ENCODE assay signal across 27 cellular contexts in the genomic region with DNA sequence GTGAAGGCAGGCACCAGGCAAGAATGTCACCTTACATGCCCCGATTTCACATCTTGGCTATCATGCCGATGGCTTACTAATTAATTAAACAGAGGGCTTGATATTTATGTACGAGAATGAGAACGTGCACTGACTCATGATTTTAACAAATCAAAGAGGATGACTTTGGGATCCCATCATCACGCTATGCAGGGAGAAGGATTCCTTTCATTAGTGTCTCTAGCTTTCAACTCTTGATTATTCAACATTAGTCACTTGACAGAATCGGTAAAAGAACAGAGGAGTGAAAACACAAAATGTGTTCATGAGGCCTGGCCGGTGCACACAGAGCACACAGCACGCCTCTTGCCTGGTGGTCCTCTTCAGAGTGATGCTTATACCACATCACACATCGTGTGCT.
DNase-seq lines count a peak whose midpoint lies in the region; ATAC-seq and TF ChIP-seq lines count a peak whose summit lies in the region.
"Had no signal": no experiment of that assay in that cellular context is flagged by ENCODE, and none has a peak within 500 bp of the region (broad histone marks: within the 10 kb centered on the region; RNA-seq: fewer than 3 reads in every experiment).

No MANE protein-coding gene starts in this region.

- DNase-seq in EH (ENCODE audit: low read depth) (peak; percentile 29), RPMI7951 (ENCODE audit: low read depth) (peak; percentile 5), dorsolateral prefrontal cortex (no peak), pons (ENCODE audit: low spot score) (peak; percentile 64), NCI-H2171 treated with DMSO at 0.1 percent for 48 hours (lab: John Stamatoyannopoulos, UW) (no peak), Peyer's patch (no peak)
- DNase-seq: ACHN; activated CD4-positive, alpha-beta T cell treated with anti-CD3 and anti-CD28 coated beads, Interleukin-2, amount 50 U/mL, for 48 hours; activated CD4-positive, CD25-positive, alpha-beta regulatory T cell treated with anti-CD3 and anti-CD28 coated beads, Interleukin-2, amount 50 U/mL, for 72 hours; activated naive CD8-positive, alpha-beta T cell treated with anti-CD3 and anti-CD28 coated beads, Interleukin-2, amount 50 U/mL, for 24 hours; activated T-cell treated with anti-CD3 and anti-CD28 coated beads, Interleukin-2, amount 50 U/mL, for 48 hours; COR-L47; effector CD4-positive, alpha-beta T cell; NCI-H1694; NCI-H82; right lobe of liver; Right ventricle myocardium superior; spleen; stimulated activated CD4-positive, alpha-beta T cell treated with anti-CD3 and anti-CD28 coated beads, Interleukin-2, amount 100 ng/mL, for 24 hours; stimulated activated CD8-positive, alpha-beta memory T cell treated with anti-CD3 and anti-CD28 coated beads, Interleukin-4, amount 100 ng/mL, for 48 hours; T-helper 2 cell; uterus had no signal

- no peak for TF ChIP-seq POLR2A in Peyer's patch (IDR thresholded peaks at IDR 0.05)

- H3K4me3 ChIP-seq in dorsolateral prefrontal cortex (peak overlapping the region in 35 of 59 donors; percentile 1 to 54 (median 23)), Peyer's patch (no peak overlapping the region)
- H3K4me3 ChIP-seq: BLaER1 treated with 17β-estradiol and CSF1 and Interleukin-3, amounts not matched to agents 10 nM and 100 nM; GM23338; right lobe of liver; spleen; uterus had no signal

- H3K27ac ChIP-seq in dorsolateral prefrontal cortex, result peak overlapping the region in 57 of 59 donors; percentile 11 to 90 (median 75)
- H3K27ac ChIP-seq in Peyer's patch, result no peak overlapping the region
- H3K27ac ChIP-seq: BLaER1 treated with 17β-estradiol and CSF1 and Interleukin-3, amounts not matched to agents 10 nM and 100 nM; neutrophil; right lobe of liver; spleen; uterus had no signal

- H3K36me3 ChIP-seq in Peyer's patch, result no peaks in the 10 kb centered on the region
- H3K36me3 ChIP-seq: right lobe of liver, uterus had no signal

- no peaks in the 10 kb centered on the region for H3K4me1 ChIP-seq in Peyer's patch
- H3K4me1 ChIP-seq: BLaER1 treated with 17β-estradiol and CSF1 and Interleukin-3, amounts not matched to agents 10 nM and 100 nM; right lobe of liver; spleen; uterus had no signal

- intact Hi-C loops in dorsolateral prefrontal cortex (cut with DNase I), result no loop called here

- TF ChIP-seq CTCF in dorsolateral prefrontal cortex (IDR thresholded peaks at IDR 0.05 in 54 of 56, conservative IDR thresholded peaks at IDR 0.05 in 2 of 56; ENCODE audit: low read depth in 1 of 56, partially characterized antibody in 56 of 56), result no peak
- no peak for TF ChIP-seq CTCF in Peyer's patch (IDR thresholded peaks at IDR 0.05)

- H3K27me3 ChIP-seq in dorsolateral prefrontal cortex, result no peaks in the 10 kb centered on the region
- no peaks in the 10 kb centered on the region for H3K27me3 ChIP-seq in Peyer's patch
- H3K27me3 ChIP-seq: BLaER1 treated with 17β-estradiol and CSF1 and Interleukin-3, amounts not matched to agents 10 nM and 100 nM; neutrophil; right lobe of liver; spleen; uterus had no signal

- no peak for ATAC-seq in GM19351 (IDR thresholded peaks at IDR 0.05; ENCODE audit: unreplicated experiment)
- ATAC-seq in GM21526 (IDR thresholded peaks at IDR 0.05; ENCODE audit: low FRiP score, unreplicated experiment), result no peak
- ATAC-seq: activated naive CD8-positive, alpha-beta T cell treated with anti-CD3 and anti-CD28 coated beads, Interleukin-2, amount 50 U/mL, for 24 hours; GM23338; right lobe of liver had no signal

- peaks cover 0 to 9% (median 2%) of the 10 kb centered on the region in 4 donors for H3K9me3 ChIP-seq in Peyer's patch
- H3K9me3 ChIP-seq: neutrophil, right lobe of liver had no signal

Comparison
In these comparisons a context has a peak if more than half of its experiments do, and no peak if none do; other contexts are left out.
1. DNase-seq: peak in EH (single experiment), RPMI7951 (single experiment) and pons (single experiment); none in dorsolateral prefrontal cortex (0 of 10), NCI-H2171 treated with DMSO at 0.1 percent for 48 hours (single experiment) and Peyer's patch (0 of 3).
2. H3K27ac ChIP-seq: peak in dorsolateral prefrontal cortex (57 of 59); none in Peyer's patch (0 of 4).
3. H3K4me3 ChIP-seq: peak in dorsolateral prefrontal cortex (35 of 59); none in Peyer's patch (0 of 4).